In genomic region chr1:18724801-18725200, GRCh38 we compare ENCODE assay signal across 11 cellular contexts.
DNase-seq lines count a peak whose midpoint lies in the region; ATAC-seq, FAIRE-seq and TF ChIP-seq lines count a peak whose summit lies in the region.
"Had no signal": no experiment of that assay in that cellular context is flagged by ENCODE, and none has a peak within 500 bp of the region (broad histone marks: within the 10 kb centered on the region; RNA-seq: fewer than 3 reads in every experiment).

No MANE protein-coding gene starts in this region.

- H3K9me3 ChIP-seq in HepG2 (ENCODE audit: low read length) = no peaks in the 10 kb centered on the region
- H3K9me3 ChIP-seq in right lobe of liver = no peaks in the 10 kb centered on the region
- H3K9me3 ChIP-seq in K562 (replicated peaks; ENCODE audit: control insufficient read depth, insufficient read depth, low read depth, low read length) = no peaks in the 10 kb centered on the region
- no peaks in the 10 kb centered on the region for H3K9me3 ChIP-seq in neural progenitor cell (ENCODE audit: low read depth)
- H3K9me3 ChIP-seq: A549, BE2C had no signal

- H3K9ac ChIP-seq in HepG2 (ENCODE audit: insufficient read depth, low read depth, low read length) = no peak overlapping the region
- H3K9ac ChIP-seq in K562 (ENCODE audit: insufficient read depth in 1 of 2, low read depth in 2 of 2, low read length in 2 of 2) = no peak overlapping the region
- H3K9ac ChIP-seq in neural progenitor cell = no peak overlapping the region

- no peak overlapping the region for H3K4me2 ChIP-seq in HepG2 (ENCODE audit: low read depth, low read length)
- H3K4me2 ChIP-seq in K562 (ENCODE audit: insufficient read depth, low read length) = no peak overlapping the region
- peak overlapping the region; percentile 60 for H3K4me2 ChIP-seq in neural progenitor cell
- H3K4me2 ChIP-seq: A549 had no signal

- H3K4me3 Mint-ChIP-seq in neural progenitor cell = no peak overlapping the region
- H3K4me3 Mint-ChIP-seq in natural killer cell treated with Interleukin-12 subunit alpha and Interleukin-12 subunit beta and Interleukin-15 and Interleukin-18, amount 100 ng/mL, for 72 hours = no peak overlapping the region

- 36% methylated on average over 4 of the region's 7 CpGs for WGBS in HepG2 (ENCODE audit: low lambda C conversion rate)
- 0% methylated on average over 2 of the region's 7 CpGs for WGBS in right lobe of liver (ENCODE audit: insufficient coverage, low coverage, low lambda C conversion rate, missing lambda C conversion rate)
- WGBS in K562 (ENCODE audit: insufficient coverage, low coverage, missing lambda C conversion rate) = under 1% methylated on average over 7 of the region's 7 CpGs

- H3K79me2 ChIP-seq in HepG2 (ENCODE audit: insufficient read depth, low read length) = no peaks in the 10 kb centered on the region
- no peaks in the 10 kb centered on the region for H3K79me2 ChIP-seq in K562 (ENCODE audit: control insufficient read depth, insufficient read depth, low read length)
- H3K79me2 ChIP-seq in neural progenitor cell (ENCODE audit: low read depth) = no peaks in the 10 kb centered on the region

- H3K9me3 Mint-ChIP-seq in neural progenitor cell = no peaks in the 10 kb centered on the region
- no peaks in the 10 kb centered on the region for H3K9me3 Mint-ChIP-seq in natural killer cell treated with Interleukin-12 subunit alpha and Interleukin-12 subunit beta and Interleukin-15 and Interleukin-18, amount 100 ng/mL, for 72 hours

- TF ChIP-seq CTCF in HepG2 (CRISPR knock-in tag; IDR thresholded peaks at IDR 0.05) = no peak
- no peak for TF ChIP-seq CTCF in right lobe of liver (IDR thresholded peaks at IDR 0.05)
- no peak for TF ChIP-seq CTCF in K562 (IDR thresholded peaks at IDR 0.05 in 2 of 3, conservative IDR thresholded peaks at IDR 0.05 in 1 of 3; ENCODE audit: insufficient read depth in 2 of 3, low read depth in 1 of 3, low read length in 3 of 3)
- TF ChIP-seq CTCF in neural progenitor cell (IDR thresholded peaks at IDR 0.05) = no peak
- TF ChIP-seq CTCF in GM20000 (IDR thresholded peaks at IDR 0.05; ENCODE audit: extremely low read depth, missing control alignments) = no peak

- peaks cover 2 to 90% of the 10 kb centered on the region in 2 experiments; a peak in 4 of 5 replicates for H3K27me3 ChIP-seq in HepG2 (ENCODE audit: control insufficient read depth in 1 of 2, insufficient read depth in 2 of 2, low read length in 2 of 2)
- peaks cover 0 to 10% of the 10 kb centered on the region in 2 donors for H3K27me3 ChIP-seq in right lobe of liver
- peaks cover 34 to 88% of the 10 kb centered on the region in 2 experiments for H3K27me3 ChIP-seq in K562 (ENCODE audit: control insufficient read depth in 2 of 2, insufficient read depth in 2 of 2, low read length in 2 of 2)
- H3K27me3 ChIP-seq in neural progenitor cell = peaks cover 36% of the 10 kb centered on the region
- H3K27me3 ChIP-seq: BE2C had no signal

- TF ChIP-seq RAD21 in HepG2 (CRISPR knock-in tag; IDR thresholded peaks at IDR 0.05) (no peak), K562 (CRISPR knock-in tag; conservative IDR thresholded peaks at IDR 0.05 in 1 of 2, IDR thresholded peaks at IDR 0.05 in 1 of 2) (no peak)

- no peak overlapping the region for H3K27ac ChIP-seq in HepG2 (ENCODE audit: extremely low read length, insufficient read depth, low read length)
- no peak overlapping the region for H3K27ac ChIP-seq in right lobe of liver
- no peak overlapping the region for H3K27ac ChIP-seq in K562 (ENCODE audit: extremely low read depth, low read depth, low read length)
- no peak overlapping the region for H3K27ac ChIP-seq in neural progenitor cell
- H3K27ac ChIP-seq: A549 had no signal

- ATAC-seq in HepG2 = no peak
- ATAC-seq in right lobe of liver = no peak
- no peak for ATAC-seq in K562
- ATAC-seq in natural killer cell treated with Interleukin-12 subunit alpha and Interleukin-12 subunit beta and Interleukin-15 and Interleukin-18, amount 100 ng/mL, for 72 hours = no peak
- ATAC-seq: A549 had no signal

- DNase-seq in HepG2 (ENCODE audit: low spot score) (no peak), right lobe of liver (no peak), K562 (ENCODE audit: extremely low read depth in 1 of 4, low spot score in 3 of 4) (no peak), neural progenitor cell (ENCODE audit: low spot score) (no peak), GM20000 (ENCODE audit: low spot score) (no peak)
- DNase-seq in natural killer cell treated with Interleukin-12 subunit alpha and Interleukin-12 subunit beta and Interleukin-15 and Interleukin-18, amount 100 ng/mL, for 72 hours (ENCODE audit: low spot score) = no peak
- no peak for DNase-seq in activated CD4-positive, CD25-positive, alpha-beta regulatory T cell (lab: John Stamatoyannopoulos, UW)
- DNase-seq: BE2C, DMS 273 treated with DMSO at 0.1 percent for 48 hours, IMR-90 had no signal

- H3F3A ChIP-seq in neural progenitor cell (ENCODE audit: low read depth) = no peaks in the 10 kb centered on the region

- H3K27ac Mint-ChIP-seq in neural progenitor cell = no peak overlapping the region
- H3K27ac Mint-ChIP-seq in natural killer cell treated with Interleukin-12 subunit alpha and Interleukin-12 subunit beta and Interleukin-15 and Interleukin-18, amount 100 ng/mL, for 72 hours = no peak overlapping the region

- H3K4me1 ChIP-seq in HepG2 (ENCODE audit: insufficient read depth, low read length) = no peaks in the 10 kb centered on the region
- H3K4me1 ChIP-seq in right lobe of liver = no peaks in the 10 kb centered on the region
- H3K4me1 ChIP-seq in K562 (replicated peaks in 1 of 2; ENCODE audit: control insufficient read depth in 2 of 2, insufficient read depth in 2 of 2, low read length in 2 of 2) = peaks cover 0 to 5% of the 10 kb centered on the region in 2 experiments; a peak in 1 of 5 replicates
- peaks cover 50% of the 10 kb centered on the region for H3K4me1 ChIP-seq in neural progenitor cell
- H3K4me1 ChIP-seq: BE2C had no signal

- no peak for FAIRE-seq in HepG2 (lab: Jason Lieb, UNC)
- FAIRE-seq in K562 (lab: Jason Lieb, UNC) = no peak
- FAIRE-seq: A549 had no signal

- TF ChIP-seq POLR2A in HepG2 (IDR thresholded peaks at IDR 0.05; ENCODE audit: insufficient read depth in 1 of 2, low read depth in 2 of 2, low read length in 2 of 2) (no peak), right lobe of liver (IDR thresholded peaks at IDR 0.05) (no peak), K562 (conservative IDR thresholded peaks at IDR 0.05) (no peak)

- H3K9me1 ChIP-seq in K562 (ENCODE audit: control insufficient read depth, insufficient read depth, low read length) = no peaks in the 10 kb centered on the region

- H3K4me3 ChIP-seq in HepG2 (replicated peaks in 1 of 3; ENCODE audit: insufficient read depth in 1 of 3, low read depth in 2 of 3, low read length in 3 of 3) (no peak overlapping the region), right lobe of liver (no peak overlapping the region), K562 (no peak overlapping the region), neural progenitor cell (no peak overlapping the region)
- H3K4me3 ChIP-seq: A549 had no signal

- no TSS peak for BruUV-seq in HepG2 (replicated peaks; lab: Mats Ljungman, UMichigan)
- no TSS peak for BruUV-seq in K562 (replicated peaks; lab: Mats Ljungman, UMichigan)

- TF ChIP-seq EP300 in HepG2 (IDR thresholded peaks at IDR 0.05; ENCODE audit: low read depth in 2 of 2, low read length in 2 of 2) (no peak), HepG2 (CRISPR knock-in tag; IDR thresholded peaks at IDR 0.05; ENCODE audit: borderline replicate concordance) (no peak), K562 (IDR thresholded peaks at IDR 0.05; ENCODE audit: low read length) (no peak)

- intact Hi-C loops in HepG2 (cut with micrococcal nuclease; ENCODE audit: unreplicated experiment) (no loop called here), right lobe of liver (cut with DNase I) (no loop called here), K562 (cut with micrococcal nuclease) (no loop called here)

- in situ Hi-C loops in HepG2 (cut with HindIII; ENCODE audit: extremely low pct_ligation_motif_present, low pct_unique_long_range_greater_than_20kb) (no loop called here), K562 (cut with MboI) (no loop called here)

- H3K36me3 Mint-ChIP-seq in neural progenitor cell = peaks cover 4% of the 10 kb centered on the region
- no peaks in the 10 kb centered on the region for H3K36me3 Mint-ChIP-seq in natural killer cell treated with Interleukin-12 subunit alpha and Interleukin-12 subunit beta and Interleukin-15 and Interleukin-18, amount 100 ng/mL, for 72 hours

- CTCF ChIA-PET in HepG2 (lab: Yijun Ruan, JAX; ENCODE audit: low intra/inter-chr PET ratio, low total read pairs) = no interaction called here
- CTCF ChIA-PET in K562 (lab: Yijun Ruan, JAX; ENCODE audit: low intra/inter-chr PET ratio) = no interaction called here

- peaks cover 50% of the 10 kb centered on the region for H3K4me1 Mint-ChIP-seq in neural progenitor cell
- H3K4me1 Mint-ChIP-seq in natural killer cell treated with Interleukin-12 subunit alpha and Interleukin-12 subunit beta and Interleukin-15 and Interleukin-18, amount 100 ng/mL, for 72 hours (ENCODE audit: low read depth in 2 of 2) = no peaks in the 10 kb centered on the region

- H2AFZ ChIP-seq in HepG2 (ENCODE audit: low read length) (no peak overlapping the region), K562 (ENCODE audit: low read depth, low read length) (no peak overlapping the region), neural progenitor cell (replicated peaks) (no peak overlapping the region)

- peaks cover 23% of the 10 kb centered on the region for H3K27me3 Mint-ChIP-seq in neural progenitor cell (ENCODE audit: insufficient read depth, low read depth)
- peaks cover 50 to 73% of the 10 kb centered on the region in 2 donors for H3K27me3 Mint-ChIP-seq in natural killer cell treated with Interleukin-12 subunit alpha and Interleukin-12 subunit beta and Interleukin-15 and Interleukin-18, amount 100 ng/mL, for 72 hours

- POLR2A ChIA-PET in HepG2 (lab: Yijun Ruan, JAX) = no interaction called here
- POLR2A ChIA-PET in K562 (lab: Yijun Ruan, JAX) = interaction anchor here (0.6 to 1.9 kb wide), 5 partner anchors 8 to 93 kb away, joined by 3 to 5 read pairs (median 4); no protein-coding TSS in a partner anchor

- no peaks in the 10 kb centered on the region for H4K20me1 ChIP-seq in HepG2 (ENCODE audit: insufficient read depth, low read length)
- peaks cover 13% of the 10 kb centered on the region; the same call in 1 of the 2 replicates for H4K20me1 ChIP-seq in K562 (replicated peaks; ENCODE audit: control insufficient read depth, insufficient read depth, low read length)
- H4K20me1 ChIP-seq in neural progenitor cell (ENCODE audit: low read depth) = no peaks in the 10 kb centered on the region

- H3K36me3 ChIP-seq in HepG2 (replicated peaks in 1 of 2; ENCODE audit: control insufficient read depth in 1 of 2, insufficient read depth in 2 of 2, low read length in 2 of 2) (no peaks in the 10 kb centered on the region), right lobe of liver (no peaks in the 10 kb centered on the region), K562 (ENCODE audit: control insufficient read depth, insufficient read depth, low read length) (no peaks in the 10 kb centered on the region), neural progenitor cell (no peaks in the 10 kb centered on the region)
- H3K36me3 ChIP-seq: BE2C had no signal

TF ChIP-seq in HepG2, 621 proteins besides CTCF, POLR2A, EP300 and RAD21 (continues in another document):
- no peak for TF ChIP-seq ZC3H4 (CRISPR knock-in tag; IDR thresholded peaks at IDR 0.05; ENCODE audit: borderline replicate concordance)

TF ChIP-seq in K562, 482 proteins besides CTCF, POLR2A, EP300 and RAD21 (continues in another document):
- peak; percentile 78 for TF ChIP-seq ZKSCAN1 (IDR thresholded peaks at IDR 0.05; ENCODE audit: low read depth, low read length)

Comparison
In these comparisons a context has a peak if more than half of its experiments do, and no peak if none do; other contexts are left out.
1. Of the 241 proteins assayed by ChIP-seq in both HepG2 and K562: peak only in HepG2: none; only in K562: none; in both: ZKSCAN1; in neither: 240.